Comparison of ENCODE assay signal across 8 cellular contexts in genomic region chr1:68442822-68443556, GRCh38. TPM values are rescaled to one million over a fixed set of nuclear protein-coding genes. Genes with fewer than 3 reads are reported as not detected.
A peak's percentile ranks its signal among the peaks of the same experiment; 100 is the strongest.
DNase-seq lines count a peak whose midpoint lies in the region; ATAC-seq and TF ChIP-seq lines count a peak whose summit lies in the region.

No MANE protein-coding gene starts in this region.

- H3K27ac Mint-ChIP-seq in activated T-cell treated with anti-CD3 and anti-CD28 coated beads, Interleukin-2, amount 50 U/mL, for 72 hours = no peak overlapping the region
- H3K27ac Mint-ChIP-seq in activated T-cell treated with anti-CD3 and anti-CD28 coated beads, Interleukin-2, amount 50 U/mL, for 24 hours = no peak overlapping the region

- H3K4me3 ChIP-seq in SJCRH30 (no peak overlapping the region), fibroblast of mammary gland (ENCODE audit: control insufficient read depth, low read depth, low read length) (no peak overlapping the region), trophoblast cell (ENCODE audit: low read depth, low read length) (no peak overlapping the region)

- H3K9me3 ChIP-seq in SJCRH30 (replicated peaks) (no peaks in the 10 kb centered on the region), trophoblast cell (ENCODE audit: insufficient read depth, low read depth, low read length) (no peaks in the 10 kb centered on the region)

- H3K4me1 Mint-ChIP-seq in activated T-cell treated with anti-CD3 and anti-CD28 coated beads, Interleukin-2, amount 50 U/mL, for 72 hours (ENCODE audit: low read depth) = no peaks in the 10 kb centered on the region
- H3K4me1 Mint-ChIP-seq in activated T-cell treated with anti-CD3 and anti-CD28 coated beads, Interleukin-2, amount 50 U/mL, for 24 hours (ENCODE audit: low read depth) = no peaks in the 10 kb centered on the region

- H3K27me3 Mint-ChIP-seq in activated T-cell treated with anti-CD3 and anti-CD28 coated beads, Interleukin-2, amount 50 U/mL, for 72 hours (ENCODE audit: low read depth) = no peaks in the 10 kb centered on the region
- peaks cover 10% of the 10 kb centered on the region for H3K27me3 Mint-ChIP-seq in activated T-cell treated with anti-CD3 and anti-CD28 coated beads, Interleukin-2, amount 50 U/mL, for 24 hours

- no peak overlapping the region for H3K23ac ChIP-seq in trophoblast cell (ENCODE audit: low read length)

- H3K4me2 ChIP-seq in trophoblast cell (ENCODE audit: low read length) = no peak overlapping the region

- H3K4me3 Mint-ChIP-seq in activated T-cell treated with anti-CD3 and anti-CD28 coated beads, Interleukin-2, amount 50 U/mL, for 72 hours = no peak overlapping the region
- no peak overlapping the region for H3K4me3 Mint-ChIP-seq in activated T-cell treated with anti-CD3 and anti-CD28 coated beads, Interleukin-2, amount 50 U/mL, for 24 hours

- H3K27ac ChIP-seq in SJCRH30 (no peak overlapping the region), trophoblast cell (ENCODE audit: low read depth, low read length) (no peak overlapping the region)

- no CpG with 5 or more reads among the region's 5 CpGs for WGBS in trophoblast cell (ENCODE audit: extremely low coverage, insufficient coverage, insufficient read length)

- no peak overlapping the region for H3K18ac ChIP-seq in trophoblast cell (ENCODE audit: low read length)

- H3K36me3 ChIP-seq in SJCRH30 (no peaks in the 10 kb centered on the region), trophoblast cell (ENCODE audit: control insufficient read depth in 1 of 2, insufficient read depth in 2 of 2, low read length in 2 of 2) (no peaks in the 10 kb centered on the region)

- no peak overlapping the region for H4K12ac ChIP-seq in trophoblast cell (ENCODE audit: low read depth, low read length)

- no peaks in the 10 kb centered on the region for H3K79me2 ChIP-seq in trophoblast cell (ENCODE audit: control insufficient read depth, insufficient read depth, low read length, poor library complexity)

- no peak overlapping the region for H2BK12ac ChIP-seq in trophoblast cell (ENCODE audit: low read length)

- peak; percentile 6 for DNase-seq in activated T-cell treated with anti-CD3 and anti-CD28 coated beads, Interleukin-2, amount 50 U/mL, for 72 hours
- no peak for DNase-seq in activated T-cell treated with anti-CD3 and anti-CD28 coated beads, Interleukin-2, amount 50 U/mL, for 24 hours
- DNase-seq in HS-27A (ENCODE audit: low read depth) = peak; percentile 55
- peak; percentile 33 to 63 for DNase-seq in SJCRH30
- DNase-seq in fibroblast of mammary gland (ENCODE audit: low read depth) = peak; percentile 91
- peak; percentile 80 to 96 for DNase-seq in trophoblast cell
- no peak for DNase-seq in stimulated activated naive CD4-positive, alpha-beta T cell treated with Interleukin-2 at 50 U/mL for 16 hours (lab: John Stamatoyannopoulos, UW)

- no peak overlapping the region for H2BK120ac ChIP-seq in trophoblast cell (ENCODE audit: insufficient read depth, low read length, poor library complexity)

- H3K9ac ChIP-seq in trophoblast cell (ENCODE audit: low read length) = no peak overlapping the region

- no peak overlapping the region for H3K14ac ChIP-seq in trophoblast cell (ENCODE audit: low read length)

- peak; percentile 90 for TF ChIP-seq CTCF in fibroblast of mammary gland (conservative IDR thresholded peaks at IDR 0.05; ENCODE audit: control insufficient read depth, insufficient read depth, low read depth, low read length)

- H2AFZ ChIP-seq in trophoblast cell (ENCODE audit: insufficient read depth, low read length, poor library complexity) = no peak overlapping the region

- H2BK5ac ChIP-seq in trophoblast cell (ENCODE audit: low read depth, low read length, poor library complexity) = no peak overlapping the region

- no peaks in the 10 kb centered on the region for H3K4me1 ChIP-seq in SJCRH30
- H3K4me1 ChIP-seq in trophoblast cell (ENCODE audit: control insufficient read depth in 1 of 2, insufficient read depth in 2 of 2, low read length in 2 of 2) = no peaks in the 10 kb centered on the region

- no peaks in the 10 kb centered on the region for H3K79me1 ChIP-seq in trophoblast cell (ENCODE audit: low read length)

- no peak overlapping the region for H4K8ac ChIP-seq in trophoblast cell (ENCODE audit: low read depth, low read length)

- H3K4ac ChIP-seq in trophoblast cell (ENCODE audit: low read depth, low read length) = no peak overlapping the region

- peaks cover 0 to 2% of the 10 kb centered on the region in 2 donors for H3K9me3 Mint-ChIP-seq in activated T-cell treated with anti-CD3 and anti-CD28 coated beads, Interleukin-2, amount 50 U/mL, for 72 hours
- no peaks in the 10 kb centered on the region for H3K9me3 Mint-ChIP-seq in activated T-cell treated with anti-CD3 and anti-CD28 coated beads, Interleukin-2, amount 50 U/mL, for 24 hours

- no peaks in the 10 kb centered on the region for H3K27me3 ChIP-seq in SJCRH30
- no peaks in the 10 kb centered on the region for H3K27me3 ChIP-seq in trophoblast cell (ENCODE audit: insufficient read depth, low read length)

- no peak overlapping the region for H2AK5ac ChIP-seq in trophoblast cell (ENCODE audit: low read length)

- peak in 1 of 2 donors; percentile 21 for ATAC-seq in activated T-cell treated with anti-CD3 and anti-CD28 coated beads, Interleukin-2, amount 50 U/mL, for 72 hours (replicated peaks in 1 of 2)
- peak; percentile 89 for ATAC-seq in GM21526 (IDR thresholded peaks at IDR 0.05; ENCODE audit: low FRiP score, unreplicated experiment)

- H3K36me3 Mint-ChIP-seq in activated T-cell treated with anti-CD3 and anti-CD28 coated beads, Interleukin-2, amount 50 U/mL, for 72 hours (ENCODE audit: insufficient read depth in 2 of 2) = no peaks in the 10 kb centered on the region
- no peaks in the 10 kb centered on the region for H3K36me3 Mint-ChIP-seq in activated T-cell treated with anti-CD3 and anti-CD28 coated beads, Interleukin-2, amount 50 U/mL, for 24 hours (ENCODE audit: low read depth)

- H4K91ac ChIP-seq in trophoblast cell (ENCODE audit: low read depth, low read length) = no peak overlapping the region

RNA-seq across cellular contexts. Expression of gene RPE65, which starts 6.8 kb away (rescaled TPM):
- total RNA-seq in activated T-cell treated with anti-CD3 and anti-CD28 coated beads, Interleukin-2, amount 50 U/mL, for 72 hours = not detected
- 0.06 and 0.13 TPM in 2 replicates for total RNA-seq in SJCRH30 (2014; rRNA removed; shearing (Covaris generic))
- polyA plus RNA-seq in trophoblast cell (2013) = not detected in 2 replicates

RNA-seq across cellular contexts. Expression of gene DEPDC1, which starts 53.9 kb away (rescaled TPM):
- total RNA-seq in activated T-cell treated with anti-CD3 and anti-CD28 coated beads, Interleukin-2, amount 50 U/mL, for 72 hours = 10 to 100 TPM; 18.0 to 23.7 TPM
- total RNA-seq in SJCRH30 (2014; rRNA removed; shearing (Covaris generic)) = 44.8 and 62.1 TPM in 2 replicates
- polyA plus RNA-seq in trophoblast cell (2013) = 24.0 and 28.0 TPM in 2 replicates

Comparison
In these comparisons a context has a peak if more than half of its experiments do, and no peak if none do; other contexts are left out.
1. DNase-seq: peak in activated T-cell treated with anti-CD3 and anti-CD28 coated beads, Interleukin-2, amount 50 U/mL, for 72 hours (2 of 2), HS-27A (single experiment), SJCRH30 (2 of 2), fibroblast of mammary gland (single experiment) and trophoblast cell (2 of 2); none in activated T-cell treated with anti-CD3 and anti-CD28 coated beads, Interleukin-2, amount 50 U/mL, for 24 hours (single experiment) and stimulated activated naive CD4-positive, alpha-beta T cell treated with Interleukin-2 at 50 U/mL for 16 hours (single experiment).